Comparison of ENCODE assay signal across 20 cellular contexts in genomic region chr7:139931190-139932007, GRCh38.
"Had no signal": no experiment of that assay in that cellular context is flagged by ENCODE, and none has a peak within 500 bp of the region (broad histone marks: within the 10 kb centered on the region; RNA-seq: fewer than 3 reads in every experiment).

No MANE protein-coding gene starts in this region.

- H3K27me3 ChIP-seq: SJSA1, spleen, tibial artery had no signal

- ATAC-seq: left lobe of liver; stimulated activated memory B cell treated with anti-CD40 and anti-IgM and Interleukin-4, amounts not matched to agents 10 μg/mL and 1 μg/mL and 100 μg/mL, for 72 hours had no signal

- FAIRE-seq: bronchial epithelial cell, endometrium, frontal cortex, kidney, TTC549, urothelium cell line had no signal

- H3K4me3 Mint-ChIP-seq: nephron progenitor cell; stimulated activated memory B cell treated with anti-CD40 and anti-IgM and Interleukin-4, amounts not matched to agents 10 μg/mL and 1 μg/mL and 100 μg/mL, for 72 hours had no signal

- H3K4me1 Mint-ChIP-seq: nephron progenitor cell; stimulated activated memory B cell treated with anti-CD40 and anti-IgM and Interleukin-4, amounts not matched to agents 10 μg/mL and 1 μg/mL and 100 μg/mL, for 72 hours had no signal

- H3K4me1 ChIP-seq: SJSA1, tibial artery had no signal

- DNase-seq: cerebellar nuclear complex, cortex of kidney, hypothalamus, kidney, nephron progenitor cell, occipital lobe, posterior cingulate gyrus, retina, spleen, substantia nigra, tibial artery had no signal

- H3K9me3 Mint-ChIP-seq: nephron progenitor cell; stimulated activated memory B cell treated with anti-CD40 and anti-IgM and Interleukin-4, amounts not matched to agents 10 μg/mL and 1 μg/mL and 100 μg/mL, for 72 hours had no signal

- H3K9me3 ChIP-seq: SJSA1, spleen, tibial artery had no signal

- H3K4me3 ChIP-seq: lung, SJSA1, spleen, tibial artery had no signal

- H3K36me3 ChIP-seq: SJSA1, tibial artery had no signal

- H3K27ac Mint-ChIP-seq: nephron progenitor cell; stimulated activated memory B cell treated with anti-CD40 and anti-IgM and Interleukin-4, amounts not matched to agents 10 μg/mL and 1 μg/mL and 100 μg/mL, for 72 hours had no signal

- H3K27me3 Mint-ChIP-seq: stimulated activated memory B cell treated with anti-CD40 and anti-IgM and Interleukin-4, amounts not matched to agents 10 μg/mL and 1 μg/mL and 100 μg/mL, for 72 hours had no signal

- H3K27ac ChIP-seq: SJSA1, spleen, tibial artery had no signal
